In the genomic region with DNA sequence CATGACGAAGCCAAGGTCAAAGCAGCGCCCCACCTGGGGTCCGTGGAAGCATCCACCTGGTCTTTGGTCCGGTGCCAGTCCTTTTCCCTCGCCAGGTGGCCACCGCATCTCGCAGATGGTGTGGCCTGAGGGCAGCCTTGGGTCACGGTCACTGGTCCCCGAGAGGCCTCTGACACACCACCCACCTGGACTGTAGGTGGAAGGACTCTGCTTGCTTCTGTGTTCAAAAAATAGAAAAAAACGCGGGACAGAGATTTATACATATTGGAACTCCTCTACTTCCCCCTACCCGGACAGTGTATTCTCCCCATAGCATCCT, we compare ENCODE assay signal across 8 cellular contexts. TPM values are rescaled to one million over a fixed set of nuclear protein-coding genes. Genes with fewer than 3 reads are reported as not detected.
DNase-seq lines count a peak whose midpoint lies in the region; TF ChIP-seq lines count a peak whose summit lies in the region.

No MANE protein-coding gene starts in this region.

- no peak for DNase-seq in activated naive CD4-positive, alpha-beta T cell treated with anti-CD3 and anti-CD28 coated beads for 36 hours
- no peak for DNase-seq in activated naive CD4-positive, alpha-beta T cell (lab: John Stamatoyannopoulos, UW)
- no peak for DNase-seq in ovary
- DNase-seq in stimulated activated naive CD4-positive, alpha-beta T cell (lab: John Stamatoyannopoulos, UW): no peak
- DNase-seq in DMS 273 treated with DMSO at 0.1 percent for 48 hours (lab: John Stamatoyannopoulos, UW): no peak
- DNase-seq in midbrain (lab: John Stamatoyannopoulos, UW): no peak

- H3K4me1 ChIP-seq in HUES48 (ENCODE audit: control insufficient read depth, insufficient read depth, low read length) (peaks cover 10% of the 10 kb centered on the region), duodenal mucosa (ENCODE audit: control insufficient read depth in 1 of 2, insufficient read depth in 2 of 2, low read length in 2 of 2) (peaks cover 19 to 20% of the 10 kb centered on the region in 2 donors), ovary (ENCODE audit: insufficient read depth) (no peaks in the 10 kb centered on the region)

- no peaks in the 10 kb centered on the region for H3K9me3 Mint-ChIP-seq in activated naive CD4-positive, alpha-beta T cell treated with anti-CD3 and anti-CD28 coated beads for 36 hours

- TF ChIP-seq CTCF in ovary (IDR thresholded peaks at IDR 0.05): no peak

- 3 to 4% (median 3%) methylated on average over 12 of the region's 12 CpGs for WGBS in ovary, 3 donors

- H3K27me3 ChIP-seq in HUES48 (ENCODE audit: control insufficient read depth, insufficient read depth, low read length): peaks cover 7% of the 10 kb centered on the region; the same call in 1 of the 2 replicates
- H3K27me3 ChIP-seq in duodenal mucosa (ENCODE audit: control insufficient read depth in 1 of 2, insufficient read depth in 2 of 2, low read length in 2 of 2): no peaks in the 10 kb centered on the region
- H3K27me3 ChIP-seq in ovary: no peaks in the 10 kb centered on the region

- peaks cover 15% of the 10 kb centered on the region for H3K36me3 Mint-ChIP-seq in activated naive CD4-positive, alpha-beta T cell treated with anti-CD3 and anti-CD28 coated beads for 36 hours (ENCODE audit: low read depth)

- no peak for TF ChIP-seq POLR2A in ovary (IDR thresholded peaks at IDR 0.05)

- peaks cover 57% of the 10 kb centered on the region for H3K4me1 Mint-ChIP-seq in activated naive CD4-positive, alpha-beta T cell treated with anti-CD3 and anti-CD28 coated beads for 36 hours (ENCODE audit: low read depth)

- no peak for TF ChIP-seq EP300 in ovary (IDR thresholded peaks at IDR 0.05)

- H3K4me3 Mint-ChIP-seq in activated naive CD4-positive, alpha-beta T cell treated with anti-CD3 and anti-CD28 coated beads for 36 hours: peak overlapping the region; percentile 99

- no peaks in the 10 kb centered on the region for H3K27me3 Mint-ChIP-seq in activated naive CD4-positive, alpha-beta T cell treated with anti-CD3 and anti-CD28 coated beads for 36 hours (ENCODE audit: low read depth)

- CTCF ChIA-PET in activated naive CD4-positive, alpha-beta T cell treated with anti-CD3 and anti-CD28 coated beads for 36 hours (lab: Charles Lee): interaction anchor here (1.0 to 1.5 kb wide), 3 partner anchors 8 to 95 kb away, joined by 3 to 4 read pairs (median 3); no protein-coding TSS in a partner anchor

- H3K9ac ChIP-seq in HUES48 (ENCODE audit: low read depth, low read length) (no peak overlapping the region), duodenal mucosa (ENCODE audit: low read depth in 1 of 2, low read length in 2 of 2) (peak overlapping the region; percentile 58 to 84)

- H3K36me3 ChIP-seq in HUES48 (ENCODE audit: control insufficient read depth, insufficient read depth, low read length) (no peaks in the 10 kb centered on the region), duodenal mucosa (ENCODE audit: control insufficient read depth in 1 of 2, insufficient read depth in 2 of 2, low read length in 2 of 2) (no peaks in the 10 kb centered on the region), ovary (no peaks in the 10 kb centered on the region)

- H3K27ac ChIP-seq in HUES48 (ENCODE audit: low read depth, low read length) (no peak overlapping the region), duodenal mucosa (ENCODE audit: low read depth, low read length) (no peak overlapping the region), ovary (peak overlapping the region; percentile 79 to 90)

- H3K27ac Mint-ChIP-seq in activated naive CD4-positive, alpha-beta T cell treated with anti-CD3 and anti-CD28 coated beads for 36 hours: peak overlapping the region; percentile 79

- H3K9me3 ChIP-seq in HUES48 (ENCODE audit: control insufficient read depth, insufficient read depth, low read length) (no peaks in the 10 kb centered on the region), duodenal mucosa (ENCODE audit: control insufficient read depth in 1 of 2, low read length in 2 of 2) (no peaks in the 10 kb centered on the region), ovary (no peaks in the 10 kb centered on the region)

- peak overlapping the region; percentile 89 for H3K4me3 ChIP-seq in HUES48 (ENCODE audit: low read depth, low read length)
- H3K4me3 ChIP-seq in duodenal mucosa (ENCODE audit: low read depth in 1 of 2, low read length in 2 of 2): peak overlapping the region; percentile 85 to 91
- H3K4me3 ChIP-seq in ovary: peak overlapping the region; percentile 84

- intact Hi-C loops in activated naive CD4-positive, alpha-beta T cell treated with anti-CD3 and anti-CD28 coated beads for 36 hours (cut with micrococcal nuclease): loop anchor here (1.0 to 2.0 kb wide), 3 partner anchors 47 to 203 kb away; a partner anchor contains a TSS
- intact Hi-C loops in ovary (cut with DNase I): loop anchor here in 2 of 4 donors (10.0 kb wide), 2 partner anchors 67 to 93 kb away; no protein-coding TSS in a partner anchor

RNA-seq across cellular contexts. Expression of a gene that starts 0.5 kb away (rescaled TPM):
- total RNA-seq in activated naive CD4-positive, alpha-beta T cell treated with anti-CD3 and anti-CD28 coated beads for 36 hours: 10 to 100 TPM; 43.9 to 46.4 TPM
- total RNA-seq in ovary: 10 to 100 TPM in 6 of 7 donors, 1 to 10 TPM in 1; 8.6 to 26.0 (median 15.3) TPM
- polyA plus RNA-seq in ovary: 1 to 10 TPM; 2.9 to 7.4 TPM

Comparison
In these comparisons a context has a peak if more than half of its experiments do, and no peak if none do; other contexts are left out.
1. H3K27ac ChIP-seq: peak in ovary (2 of 2); none in HUES48 (single experiment) and duodenal mucosa (single experiment).
2. Peak in every context shown above with its lines, with median percentiles within 50 percentile points of each other: H3K4me3 ChIP-seq.